8 cellular contexts compared by ENCODE assay signal in the genomic region with DNA sequence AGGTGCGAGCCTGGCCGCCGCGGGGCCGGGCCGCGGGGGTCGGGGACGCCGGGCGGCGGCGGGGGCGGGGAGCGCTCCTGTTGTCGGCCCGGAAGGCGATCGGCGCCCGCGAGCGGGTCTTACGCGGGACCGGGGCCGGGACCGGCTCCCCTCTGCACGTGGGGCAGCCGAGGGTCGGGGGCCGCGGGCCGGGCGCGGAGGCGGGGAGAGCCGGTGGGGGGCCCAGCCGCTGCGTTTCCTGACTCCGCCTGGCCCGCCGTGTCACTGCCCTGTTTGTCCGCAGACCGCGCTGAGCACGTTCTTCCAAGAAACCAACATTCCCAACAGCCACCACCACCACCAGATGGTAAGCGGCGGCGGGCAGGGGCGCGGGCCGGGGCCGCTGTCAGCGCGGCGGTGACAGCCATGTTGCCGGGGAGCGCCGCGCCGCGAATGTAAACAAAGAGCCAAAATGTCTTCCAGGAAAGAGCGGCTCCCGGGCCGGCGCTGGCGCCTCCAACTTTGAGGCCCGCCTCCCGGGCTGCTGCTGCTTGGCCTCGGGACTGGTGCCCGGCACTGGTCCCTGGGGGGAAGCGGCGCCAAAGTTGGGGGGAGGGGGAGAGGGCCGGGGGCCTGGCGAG. TPM values are rescaled to one million over a fixed set of nuclear protein-coding genes. Genes with fewer than 3 reads are reported as not detected.
DNase-seq lines count a peak whose midpoint lies in the region; ATAC-seq and TF ChIP-seq lines count a peak whose summit lies in the region.

No MANE protein-coding gene starts in this region.

- no peak for ATAC-seq in Right ventricle myocardium inferior
- no peak for ATAC-seq in GM19395 (IDR thresholded peaks at IDR 0.05; ENCODE audit: unreplicated experiment)
- no peak for ATAC-seq in GM19351 (IDR thresholded peaks at IDR 0.05; ENCODE audit: unreplicated experiment)

- H3K27me3 Mint-ChIP-seq in activated naive CD4-positive, alpha-beta T cell treated with anti-CD3 and anti-CD28 coated beads, Interleukin-2, amount 10 ng/mL, durations not matched to agents 7 days and 5 days, result peaks cover 5% of the 10 kb centered on the region

- TF ChIP-seq EP300 in ovary (IDR thresholded peaks at IDR 0.05), result no peak

- H3K36me3 Mint-ChIP-seq in activated naive CD4-positive, alpha-beta T cell treated with anti-CD3 and anti-CD28 coated beads, Interleukin-2, amount 10 ng/mL, durations not matched to agents 7 days and 5 days, result peaks cover 53% of the 10 kb centered on the region

- intact Hi-C loops in Right ventricle myocardium inferior (cut with DNase I), result loop anchor here (2.0 to 5.0 kb wide), 2 partner anchors 25 to 68 kb away; a partner anchor contains a TSS
- intact Hi-C loops in ovary (cut with DNase I), result no loop called here

- CTCF ChIA-PET in activated naive CD4-positive, alpha-beta T cell treated with anti-CD3 and anti-CD28 coated beads, Interleukin-2, amount 10 ng/mL, durations not matched to agents 7 days and 5 days (lab: Charles Lee), result interaction anchor here (1.0 to 4.1 kb wide), 6 partner anchors 9 to 76 kb away, joined by 3 to 39 read pairs (median 3); no protein-coding TSS in a partner anchor

- H3K4me1 ChIP-seq in OCI-LY3 (ENCODE audit: low read length), result peaks cover 65% of the 10 kb centered on the region
- H3K4me1 ChIP-seq in ovary (ENCODE audit: insufficient read depth), result peaks cover 5% of the 10 kb centered on the region

- TF ChIP-seq CTCF in OCI-LY3 (IDR thresholded peaks at IDR 0.05; ENCODE audit: low read depth, low read length) (no peak), ovary (IDR thresholded peaks at IDR 0.05) (no peak)

- H4K20me1 ChIP-seq in OCI-LY3 (ENCODE audit: insufficient read depth, low read length), result peaks cover 11% of the 10 kb centered on the region; the same call in 1 of the 2 replicates

- peak overlapping the region; percentile 99 for H3K27ac Mint-ChIP-seq in activated naive CD4-positive, alpha-beta T cell treated with anti-CD3 and anti-CD28 coated beads, Interleukin-2, amount 10 ng/mL, durations not matched to agents 7 days and 5 days

- H2AFZ ChIP-seq in OCI-LY3 (ENCODE audit: low read depth, low read length), result no peak overlapping the region

- H3K4me1 Mint-ChIP-seq in activated naive CD4-positive, alpha-beta T cell treated with anti-CD3 and anti-CD28 coated beads, Interleukin-2, amount 10 ng/mL, durations not matched to agents 7 days and 5 days, result peaks cover 61% of the 10 kb centered on the region

- H3K9ac ChIP-seq in OCI-LY3 (ENCODE audit: low read length), result peak overlapping the region; percentile 95

- DNase-seq in SHP77 (lab: John Stamatoyannopoulos, UW) (peak; percentile 32 to 60), SHP77 treated with DMSO at 0.1 percent for 48 hours (lab: John Stamatoyannopoulos, UW) (no peak), Right ventricle myocardium inferior (ENCODE audit: missing footprints) (peak; percentile 91), ovary (peak; percentile 55 to 82 (median 73))
- peak; percentile 75 for DNase-seq in activated naive CD4-positive, alpha-beta T cell treated with anti-CD3 and anti-CD28 coated beads, Interleukin-2, amount 10 ng/mL, durations not matched to agents 7 days and 5 days

- H3K27me3 ChIP-seq in OCI-LY3 (ENCODE audit: low read depth, low read length), result no peaks in the 10 kb centered on the region
- H3K27me3 ChIP-seq in ovary, result no peaks in the 10 kb centered on the region

- H3K4me2 ChIP-seq in OCI-LY3 (ENCODE audit: low read length), result peak overlapping the region; percentile 91

- H3K36me3 ChIP-seq in OCI-LY3 (replicated peaks; ENCODE audit: low read depth, low read length) (peaks cover 33% of the 10 kb centered on the region), ovary (no peaks in the 10 kb centered on the region)

- H3K4me3 Mint-ChIP-seq in activated naive CD4-positive, alpha-beta T cell treated with anti-CD3 and anti-CD28 coated beads, Interleukin-2, amount 10 ng/mL, durations not matched to agents 7 days and 5 days, result peak overlapping the region; percentile 96

- 1% methylated on average over 38 to 76 of the region's 76 CpGs for WGBS in ovary, 3 donors

- peak overlapping the region; percentile 94 for H3K27ac ChIP-seq in OCI-LY3 (ENCODE audit: low read length)
- peak overlapping the region; percentile 68 to 78 for H3K27ac ChIP-seq in ovary

- TF ChIP-seq POLR2A in ovary (IDR thresholded peaks at IDR 0.05), result no peak

- H3K79me2 ChIP-seq in OCI-LY3 (ENCODE audit: low read length), result peaks cover 60% of the 10 kb centered on the region

- H3K9me3 ChIP-seq in OCI-LY3 (ENCODE audit: insufficient read depth, low read length) (no peaks in the 10 kb centered on the region), ovary (no peaks in the 10 kb centered on the region)

- H3K4me3 ChIP-seq in OCI-LY3 (ENCODE audit: low read length) (peak overlapping the region; percentile 96), ovary (peak overlapping the region; percentile 73)

- no peaks in the 10 kb centered on the region for H3K9me3 Mint-ChIP-seq in activated naive CD4-positive, alpha-beta T cell treated with anti-CD3 and anti-CD28 coated beads, Interleukin-2, amount 10 ng/mL, durations not matched to agents 7 days and 5 days

RNA-seq across cellular contexts. Expression of a gene that starts 0.6 kb away (rescaled TPM):
- total RNA-seq in Right ventricle myocardium inferior (30.4 TPM), ovary (10 to 100 TPM in 6 of 7 donors, 1 to 10 TPM in 1; 6.8 to 21.9 (median 14.4) TPM)
- 10 to 100 TPM in 1 of 2 donors, 1 to 10 TPM in 1; 3.6 to 13.9 TPM for polyA plus RNA-seq in ovary

RNA-seq across cellular contexts. Expression of a gene that starts 25.4 kb away (rescaled TPM):
- total RNA-seq in Right ventricle myocardium inferior, result 19.4 TPM
- total RNA-seq in ovary, result 1 to 10 TPM; 1.3 to 4.3 (median 2.6) TPM
- polyA plus RNA-seq in ovary, result 1 to 10 TPM; 1.4 to 1.9 TPM

RNA-seq across cellular contexts. Expression of a gene that starts 42.3 kb away (rescaled TPM):
- total RNA-seq in Right ventricle myocardium inferior (3.6 TPM), ovary (1 to 10 TPM; 1.1 to 3.8 (median 1.5) TPM)
- polyA plus RNA-seq in ovary, result 1 to 10 TPM in 1 of 2 donors, under 1 TPM in 1; 0.42 to 1.9 TPM
